Comparison of ENCODE assay signal across 35 cellular contexts in genomic region chr5:164433471-164433870, GRCh38.
DNase-seq lines count a peak whose midpoint lies in the region; ATAC-seq and TF ChIP-seq lines count a peak whose summit lies in the region.
"Had no signal": no experiment of that assay in that cellular context is flagged by ENCODE, and none has a peak within 500 bp of the region (broad histone marks: within the 10 kb centered on the region; RNA-seq: fewer than 3 reads in every experiment).

No MANE protein-coding gene starts in this region.

- no peak overlapping the region for H2AFZ ChIP-seq in mammary epithelial cell (ENCODE audit: low read depth, low read length)
- H2AFZ ChIP-seq: GM23338 had no signal

- CTCF ChIA-PET in mammary epithelial cell (lab: Charles Lee; ENCODE audit: low non-redundant PET) = no interaction called here
- CTCF ChIA-PET in MCF 10A (lab: Yijun Ruan, JAX) = interaction anchor here (0.5 kb wide), 1 partner anchor 11 kb away, joined by 3 read pairs; no protein-coding TSS in a partner anchor

- H3K27ac Mint-ChIP-seq in MCF 10A (ENCODE audit: low read depth, unreplicated experiment) (no peak overlapping the region), immature natural killer cell (no peak overlapping the region)
- H3K27ac Mint-ChIP-seq: effector memory CD8-positive, alpha-beta T cell; GM23338; nephron; T-helper 17 cell had no signal

- intact Hi-C loops in mammary epithelial cell (cut with micrococcal nuclease) (no loop called here), MCF 10A (cut with micrococcal nuclease) (no loop called here), aorta (cut with DNase I) (no loop called here)

- BruUV-seq in mammary epithelial cell (replicated peaks; lab: Mats Ljungman, UMichigan) = no TSS peak
- BruUV-seq in MCF 10A (replicated peaks; lab: Mats Ljungman, UMichigan) = no TSS peak

- ATAC-seq in aorta (ENCODE audit: low FRiP score) (no peak), omental fat pad (ENCODE audit: low FRiP score) (no peak)
- ATAC-seq: effector memory CD8-positive, alpha-beta T cell; GM23338; heart left ventricle; pancreas; stimulated activated naive CD8-positive, alpha-beta T cell treated with anti-CD3 and anti-CD28 coated beads, Interleukin-15, Interleukin-2, amounts not matched to agents 100 U/mL and 50 U/mL, for 24 hours; T-helper 17 cell had no signal

- H3K36me3 ChIP-seq in mammary epithelial cell (ENCODE audit: insufficient read depth, low read length) = no peaks in the 10 kb centered on the region
- no peaks in the 10 kb centered on the region for H3K36me3 ChIP-seq in aorta (ENCODE audit: control insufficient read depth in 1 of 2, insufficient read depth in 2 of 2, low read length in 1 of 2)
- H3K36me3 ChIP-seq: cardiac muscle cell, heart left ventricle, pancreas, right atrium auricular region had no signal

- no peak overlapping the region for H3K9ac ChIP-seq in mammary epithelial cell (ENCODE audit: insufficient read depth, low read length)

- H3K4me1 Mint-ChIP-seq in MCF 10A (ENCODE audit: insufficient read depth, unreplicated experiment) (peaks cover 5% of the 10 kb centered on the region), immature natural killer cell (no peaks in the 10 kb centered on the region)
- H3K4me1 Mint-ChIP-seq: GM23338, T-helper 17 cell had no signal

- no peak overlapping the region for H3K4me2 ChIP-seq in mammary epithelial cell (ENCODE audit: insufficient read depth, low read depth, low read length)
- H3K4me2 ChIP-seq: GM23338 had no signal

- no peak overlapping the region for H3K27ac ChIP-seq in mammary epithelial cell (ENCODE audit: insufficient read depth, low read depth, low read length)
- H3K27ac ChIP-seq in aorta (ENCODE audit: low read depth in 1 of 2, low read length in 2 of 2) = no peak overlapping the region
- H3K27ac ChIP-seq: cardiac muscle cell, coronary artery, heart left ventricle, pancreas, right atrium auricular region, testis had no signal

- DNase-seq in mammary epithelial cell = peak; percentile 8
- DNase-seq in MCF 10A (ENCODE audit: unreplicated experiment) = no peak
- peak; percentile 9 for DNase-seq in astrocyte of the spinal cord (ENCODE audit: low read depth, low spot score)
- DNase-seq in hepatic stellate cell (ENCODE audit: low spot score) = peak; percentile 2
- no peak for DNase-seq in anterior cingulate cortex (lab: John Stamatoyannopoulos, UW)
- no peak for DNase-seq in immature natural killer cell
- DNase-seq in aorta = no peak
- DNase-seq in omental fat pad (ENCODE audit: low spot score) = no peak
- DNase-seq: 8988T; activated CD4-positive, alpha-beta T cell treated with anti-CD3 and anti-CD28 coated beads, Interleukin-2, amount 50 U/mL, for 48 hours; activated CD4-positive, CD25-positive, alpha-beta regulatory T cell treated with anti-CD3 and anti-CD28 coated beads, Interleukin-2, amount 50 U/mL, for 72 hours; activated naive CD4-positive, alpha-beta T cell; Calu3; DMS79 treated with DMSO at 0.1 percent for 48 hours; effector memory CD8-positive, alpha-beta T cell; erythroblast; foreskin melanocyte; heart left ventricle; kidney glomerular epithelial cell; NCI-H1092; NCI-H187; NCI-H2171 treated with DMSO at 0.1 percent for 48 hours; NCI-H524; OCI-M1; pancreas; small intestine; stimulated activated naive CD8-positive, alpha-beta T cell treated with anti-CD3 and anti-CD28 coated beads, Interleukin-15, Interleukin-2, amounts not matched to agents 100 U/mL and 50 U/mL, for 24 hours; T-helper 17 cell; testis had no signal

- no peaks in the 10 kb centered on the region for H3K9me3 Mint-ChIP-seq in MCF 10A (ENCODE audit: unreplicated experiment)
- H3K9me3 Mint-ChIP-seq in immature natural killer cell = peaks cover 2 to 26% (median 4%) of the 10 kb centered on the region in 6 donors
- H3K9me3 Mint-ChIP-seq: GM23338 had no signal

- TF ChIP-seq CTCF in mammary epithelial cell (conservative IDR thresholded peaks at IDR 0.05 in 1 of 2, IDR thresholded peaks at IDR 0.05 in 1 of 2; ENCODE audit: extremely low read depth in 1 of 2, insufficient read depth in 1 of 2, low read depth in 1 of 2, low read length in 2 of 2) (no peak), MCF 10A (IDR thresholded peaks at IDR 0.05; ENCODE audit: unreplicated experiment) (no peak), astrocyte of the spinal cord (IDR thresholded peaks at IDR 0.05; ENCODE audit: low read depth, low read length) (no peak), omental fat pad (IDR thresholded peaks at IDR 0.05) (no peak)

- H3K36me3 Mint-ChIP-seq in MCF 10A (ENCODE audit: insufficient read depth, unreplicated experiment) (no peaks in the 10 kb centered on the region), immature natural killer cell (no peaks in the 10 kb centered on the region)

- no peaks in the 10 kb centered on the region for H3K4me1 ChIP-seq in mammary epithelial cell (ENCODE audit: insufficient read depth, low read length)
- H3K4me1 ChIP-seq in aorta (ENCODE audit: control insufficient read depth in 1 of 2, insufficient read depth in 2 of 2, low read length in 2 of 2) = no peaks in the 10 kb centered on the region
- H3K4me1 ChIP-seq: heart left ventricle, pancreas, right atrium auricular region, testis had no signal

- in situ Hi-C loops in mammary epithelial cell (cut with MboI; ENCODE audit: low sequenced_read_pairs in 2 of 2) (no loop called here), astrocyte of the spinal cord (cut with HindIII; ENCODE audit: low sequenced_read_pairs) (no loop called here)

- H3K27me3 ChIP-seq in mammary epithelial cell (ENCODE audit: insufficient read depth, low read length) = no peaks in the 10 kb centered on the region
- no peaks in the 10 kb centered on the region for H3K27me3 ChIP-seq in aorta (ENCODE audit: control insufficient read depth in 1 of 2, insufficient read depth in 2 of 2, low read length in 1 of 2)
- H3K27me3 ChIP-seq: cardiac muscle cell, heart left ventricle, pancreas, right atrium auricular region, testis had no signal

- dilution Hi-C loops in mammary epithelial cell (cut with HindIII; ENCODE audit: low sequenced_read_pairs) = no loop called here

- H3K4me3 ChIP-seq in mammary epithelial cell (replicated peaks in 1 of 3; ENCODE audit: insufficient read depth in 1 of 3, low read depth in 2 of 3, low read length in 3 of 3) (no peak overlapping the region), astrocyte of the spinal cord (ENCODE audit: low read depth, low read length) (no peak overlapping the region), aorta (ENCODE audit: low read length in 2 of 2) (no peak overlapping the region)
- H3K4me3 ChIP-seq: cardiac muscle cell, coronary artery, GM23338, heart left ventricle, lung, pancreas, right atrium auricular region, testis had no signal

- POLR2A ChIA-PET in MCF 10A (lab: Yijun Ruan, JAX) = no interaction called here

- no peaks in the 10 kb centered on the region for H4K20me1 ChIP-seq in mammary epithelial cell (ENCODE audit: insufficient read depth, low read length)

- no peaks in the 10 kb centered on the region for H3K9me3 ChIP-seq in mammary epithelial cell (replicated peaks; ENCODE audit: insufficient read depth, low read length)
- H3K9me3 ChIP-seq in aorta (ENCODE audit: control insufficient read depth, low read length) = no peaks in the 10 kb centered on the region
- H3K9me3 ChIP-seq: pancreas, right atrium auricular region, testis had no signal

- no peaks in the 10 kb centered on the region for H3K79me2 ChIP-seq in mammary epithelial cell (ENCODE audit: insufficient read depth, low read length)

- H3K4me3 Mint-ChIP-seq in MCF 10A (ENCODE audit: unreplicated experiment) (no peak overlapping the region), immature natural killer cell (no peak overlapping the region)
- H3K4me3 Mint-ChIP-seq: effector memory CD8-positive, alpha-beta T cell; GM23338; nephron; T-helper 17 cell had no signal

- no peaks in the 10 kb centered on the region for H3K27me3 Mint-ChIP-seq in MCF 10A (ENCODE audit: insufficient read depth, unreplicated experiment)
- H3K27me3 Mint-ChIP-seq in immature natural killer cell (ENCODE audit: low read depth in 3 of 3) = no peaks in the 10 kb centered on the region
- H3K27me3 Mint-ChIP-seq: effector memory CD8-positive, alpha-beta T cell; T-helper 17 cell had no signal

Comparison
In these comparisons a context has a peak if more than half of its experiments do, and no peak if none do; other contexts are left out.
1. DNase-seq: peak in mammary epithelial cell (single experiment), astrocyte of the spinal cord (single experiment) and hepatic stellate cell (single experiment); none in MCF 10A (single experiment), anterior cingulate cortex (0 of 58), immature natural killer cell (0 of 3), aorta (0 of 2) and omental fat pad (single experiment).